Comparison of ENCODE assay signal across 13 cellular contexts in the genomic region with DNA sequence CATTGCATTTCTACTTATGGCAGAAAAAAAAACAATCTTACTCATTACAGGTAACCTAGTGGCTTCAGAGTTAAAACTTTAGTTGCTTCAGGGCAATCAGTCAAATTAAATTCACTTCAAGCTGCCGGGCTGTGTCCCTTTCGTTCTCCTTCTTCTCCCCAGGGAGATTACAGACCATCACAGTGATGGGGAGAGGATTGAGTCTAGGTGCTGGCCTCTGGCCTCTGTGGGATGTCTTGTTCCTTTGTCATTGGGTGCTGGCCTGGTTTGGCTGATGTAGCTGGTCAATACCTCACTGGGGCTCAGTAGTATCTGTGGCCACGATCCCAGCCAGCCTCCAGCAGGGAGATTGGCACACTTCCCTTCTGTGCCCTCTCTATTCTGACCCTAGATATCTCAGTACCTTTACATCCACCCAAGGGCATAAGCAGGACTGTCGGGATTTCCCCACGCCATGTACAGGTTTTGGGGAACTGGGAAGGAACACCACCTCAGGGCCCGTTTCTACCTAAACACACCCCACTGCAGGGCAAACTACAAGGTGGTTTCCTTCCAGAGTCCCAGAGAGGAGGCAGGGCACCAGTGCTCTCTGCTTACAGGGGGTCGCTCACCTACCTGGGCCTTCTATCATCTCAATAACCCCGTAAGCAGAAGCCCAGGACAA. TPM values are rescaled to one million over a fixed set of nuclear protein-coding genes. Genes with fewer than 3 reads are reported as not detected.
DNase-seq lines count a peak whose midpoint lies in the region; ATAC-seq and TF ChIP-seq lines count a peak whose summit lies in the region.
"Had no signal": no experiment of that assay in that cellular context is flagged by ENCODE, and none has a peak within 500 bp of the region (broad histone marks: within the 10 kb centered on the region; RNA-seq: fewer than 3 reads in every experiment).

No MANE protein-coding gene starts in this region.

- H3K27ac ChIP-seq in Panc1 (ENCODE audit: low read length) (no peak overlapping the region), sigmoid colon (peak overlapping the region in 3 of 4 donors; percentile 7 to 42 (median 27)), prostate gland (no peak overlapping the region)
- H3K27ac ChIP-seq: tibial artery had no signal

- H3K4me3 Mint-ChIP-seq in activated CD4-positive, alpha-beta memory T cell treated with anti-CD3 and anti-CD28 coated beads for 36 hours: peak overlapping the region; percentile 36
- H3K4me3 Mint-ChIP-seq in activated CD4-positive, alpha-beta memory T cell treated with anti-CD3 and anti-CD28 coated beads, Interleukin-2, amount 10 ng/mL, durations not matched to agents 7 days and 5 days: no peak overlapping the region
- peak overlapping the region; percentile 64 to 68 for H3K4me3 Mint-ChIP-seq in effector memory CD8-positive, alpha-beta T cell

- peak; percentile 41; the same call in 1 of the 2 replicates for ATAC-seq in Panc1
- peak; percentile 14 for ATAC-seq in effector memory CD8-positive, alpha-beta T cell (replicated peaks)
- no peak for ATAC-seq in HG03354 (IDR thresholded peaks at IDR 0.05; ENCODE audit: poor library complexity, severe bottlenecking, unreplicated experiment)

- TF ChIP-seq EP300 in sigmoid colon (IDR thresholded peaks at IDR 0.05): no peak

- H3K4me3 ChIP-seq in Panc1 (ENCODE audit: low read depth in 2 of 2, low read length in 2 of 2) (no peak overlapping the region), sigmoid colon (no peak overlapping the region), prostate gland (no peak overlapping the region)
- H3K4me3 ChIP-seq: smooth muscle cell, tibial artery had no signal

- TF ChIP-seq POLR2A in sigmoid colon (IDR thresholded peaks at IDR 0.05) (no peak), prostate gland (IDR thresholded peaks at IDR 0.05) (no peak)

- H3K27me3 ChIP-seq in Panc1 (ENCODE audit: control insufficient read depth, insufficient read depth, low read length): peaks cover 25% of the 10 kb centered on the region
- H3K27me3 ChIP-seq in sigmoid colon: no peaks in the 10 kb centered on the region
- H3K27me3 ChIP-seq in prostate gland (replicated peaks; ENCODE audit: insufficient read depth): no peaks in the 10 kb centered on the region
- H3K27me3 ChIP-seq: tibial artery had no signal

- H3K36me3 Mint-ChIP-seq in activated CD4-positive, alpha-beta memory T cell treated with anti-CD3 and anti-CD28 coated beads for 36 hours: peaks cover 20% of the 10 kb centered on the region
- peaks cover 21% of the 10 kb centered on the region for H3K36me3 Mint-ChIP-seq in activated CD4-positive, alpha-beta memory T cell treated with anti-CD3 and anti-CD28 coated beads, Interleukin-2, amount 10 ng/mL, durations not matched to agents 7 days and 5 days (ENCODE audit: low read depth)
- peaks cover 47% of the 10 kb centered on the region for H3K36me3 Mint-ChIP-seq in effector memory CD8-positive, alpha-beta T cell (ENCODE audit: insufficient read depth)

- intact Hi-C loops in activated CD4-positive, alpha-beta memory T cell treated with anti-CD3 and anti-CD28 coated beads for 36 hours (cut with micrococcal nuclease): loop anchor here (1.0 kb wide), 1 partner anchor 7 kb away; no protein-coding TSS in a partner anchor
- intact Hi-C loops in Panc1 (cut with micrococcal nuclease; ENCODE audit: unreplicated experiment): no loop called here
- intact Hi-C loops in sigmoid colon (cut with DNase I): no loop called here
- intact Hi-C loops in prostate gland (cut with DNase I): no loop called here

- H3K36me3 ChIP-seq in Panc1 (ENCODE audit: control insufficient read depth, insufficient read depth, low read length) (no peaks in the 10 kb centered on the region), sigmoid colon (no peaks in the 10 kb centered on the region), prostate gland (no peaks in the 10 kb centered on the region)
- H3K36me3 ChIP-seq: tibial artery had no signal

- H3K9me3 ChIP-seq in Panc1 (ENCODE audit: control insufficient read depth, insufficient read depth, low read depth, low read length) (no peaks in the 10 kb centered on the region), sigmoid colon (no peaks in the 10 kb centered on the region), prostate gland (no peaks in the 10 kb centered on the region)
- H3K9me3 ChIP-seq: tibial artery had no signal

- CTCF ChIA-PET in activated CD4-positive, alpha-beta memory T cell treated with anti-CD3 and anti-CD28 coated beads for 36 hours (lab: Charles Lee): interaction anchor here (1.1 to 1.2 kb wide), 2 partner anchors 54 to 147 kb away, joined by 3 to 4 read pairs; no protein-coding TSS in a partner anchor
- CTCF ChIA-PET in activated CD4-positive, alpha-beta memory T cell treated with anti-CD3 and anti-CD28 coated beads, Interleukin-2, amount 10 ng/mL, durations not matched to agents 7 days and 5 days (lab: Charles Lee): interaction anchor here (0.9 to 1.4 kb wide), 3 partner anchors 11 to 16 kb away, joined by 3 to 4 read pairs (median 3); partner anchors contain the start of gene FYN
- CTCF ChIA-PET in Panc1 (lab: Charles Lee): no interaction called here

- H3K4me1 ChIP-seq in Panc1 (ENCODE audit: control insufficient read depth, insufficient read depth, low read length): no peaks in the 10 kb centered on the region
- peaks cover 0 to 42% (median 26%) of the 10 kb centered on the region in 4 donors for H3K4me1 ChIP-seq in sigmoid colon
- H3K4me1 ChIP-seq in prostate gland (replicated peaks): peaks cover under 1% of the 10 kb centered on the region
- H3K4me1 ChIP-seq: tibial artery had no signal

- POLR2A ChIA-PET in activated CD4-positive, alpha-beta memory T cell treated with anti-CD3 and anti-CD28 coated beads for 36 hours (lab: Charles Lee): interaction anchor here (1.0 to 1.6 kb wide), 5 partner anchors 9 to 159 kb away, joined by 3 to 6 read pairs (median 4); partner anchors contain the start of gene FYN
- POLR2A ChIA-PET in activated CD4-positive, alpha-beta memory T cell treated with anti-CD3 and anti-CD28 coated beads, Interleukin-2, amount 10 ng/mL, durations not matched to agents 7 days and 5 days (lab: Charles Lee): interaction anchor here (1.4 kb wide), 1 partner anchor 15 kb away, joined by 5 read pairs; the partner anchor contains the start of gene FYN
- POLR2A ChIA-PET in Panc1 (lab: Charles Lee): interaction anchor here (0.6 kb wide), 1 partner anchor 8 kb away, joined by 7 read pairs; no protein-coding TSS in a partner anchor

- peak overlapping the region; percentile 65 for H3K27ac Mint-ChIP-seq in activated CD4-positive, alpha-beta memory T cell treated with anti-CD3 and anti-CD28 coated beads for 36 hours
- no peak overlapping the region for H3K27ac Mint-ChIP-seq in activated CD4-positive, alpha-beta memory T cell treated with anti-CD3 and anti-CD28 coated beads, Interleukin-2, amount 10 ng/mL, durations not matched to agents 7 days and 5 days
- H3K27ac Mint-ChIP-seq in effector memory CD8-positive, alpha-beta T cell: peak overlapping the region; percentile 70 to 80

- H3K4me1 Mint-ChIP-seq in activated CD4-positive, alpha-beta memory T cell treated with anti-CD3 and anti-CD28 coated beads for 36 hours (ENCODE audit: low read depth): peaks cover 95% of the 10 kb centered on the region
- peaks cover 83% of the 10 kb centered on the region for H3K4me1 Mint-ChIP-seq in activated CD4-positive, alpha-beta memory T cell treated with anti-CD3 and anti-CD28 coated beads, Interleukin-2, amount 10 ng/mL, durations not matched to agents 7 days and 5 days
- peaks cover 78 to 86% of the 10 kb centered on the region in 2 donors for H3K4me1 Mint-ChIP-seq in effector memory CD8-positive, alpha-beta T cell (ENCODE audit: low read depth in 2 of 2)

- H3K9me3 Mint-ChIP-seq in activated CD4-positive, alpha-beta memory T cell treated with anti-CD3 and anti-CD28 coated beads for 36 hours: no peaks in the 10 kb centered on the region
- H3K9me3 Mint-ChIP-seq in activated CD4-positive, alpha-beta memory T cell treated with anti-CD3 and anti-CD28 coated beads, Interleukin-2, amount 10 ng/mL, durations not matched to agents 7 days and 5 days: no peaks in the 10 kb centered on the region
- H3K9me3 Mint-ChIP-seq in effector memory CD8-positive, alpha-beta T cell: no peaks in the 10 kb centered on the region

- no peaks in the 10 kb centered on the region for H3K27me3 Mint-ChIP-seq in activated CD4-positive, alpha-beta memory T cell treated with anti-CD3 and anti-CD28 coated beads for 36 hours
- no peaks in the 10 kb centered on the region for H3K27me3 Mint-ChIP-seq in activated CD4-positive, alpha-beta memory T cell treated with anti-CD3 and anti-CD28 coated beads, Interleukin-2, amount 10 ng/mL, durations not matched to agents 7 days and 5 days
- H3K27me3 Mint-ChIP-seq in effector memory CD8-positive, alpha-beta T cell: no peaks in the 10 kb centered on the region

- no peak for DNase-seq in activated CD4-positive, alpha-beta memory T cell treated with anti-CD3 and anti-CD28 coated beads for 36 hours
- DNase-seq in activated CD4-positive, alpha-beta memory T cell treated with anti-CD3 and anti-CD28 coated beads, Interleukin-2, amount 10 ng/mL, durations not matched to agents 7 days and 5 days: no peak
- no peak for DNase-seq in Panc1 (ENCODE audit: low read depth, low spot score)
- no peak for DNase-seq in effector memory CD8-positive, alpha-beta T cell
- DNase-seq in sigmoid colon: no peak
- DNase-seq in prostate gland (ENCODE audit: low spot score): no peak
- no peak for DNase-seq in NOMO-1 treated with dmso at 0.1 percent for 144 hours (lab: John Stamatoyannopoulos, UW; ENCODE audit: unreplicated experiment)
- DNase-seq: DMS 273 treated with DMSO at 0.1 percent for 48 hours, NCI-H1048, NCI-H446 treated with DMSO at 0.1 percent for 48 hours, tibial artery had no signal

- no TSS peak for BruUV-seq in Panc1 (replicated peaks; lab: Mats Ljungman, UMichigan)

- in situ Hi-C loops in Panc1 (cut with HindIII; ENCODE audit: low pct_unique_long_range_greater_than_20kb, low sequenced_read_pairs): no loop called here

- TF ChIP-seq CTCF in Panc1 (IDR thresholded peaks at IDR 0.05): no peak
- no peak for TF ChIP-seq CTCF in sigmoid colon (IDR thresholded peaks at IDR 0.05)
- TF ChIP-seq CTCF in prostate gland (IDR thresholded peaks at IDR 0.05): no peak

- WGBS in sigmoid colon, 2 donors: 86 to 89% methylated on average over 8 of the region's 8 CpGs
- WGBS in prostate gland: 86% methylated on average over 8 of the region's 8 CpGs

RNA-seq across cellular contexts. Expression of gene FYN, which starts 15.4 kb away (rescaled TPM):
- total RNA-seq in activated CD4-positive, alpha-beta memory T cell treated with anti-CD3 and anti-CD28 coated beads for 36 hours: 100 to 1,000 TPM; 353 to 365 TPM
- total RNA-seq in activated CD4-positive, alpha-beta memory T cell treated with anti-CD3 and anti-CD28 coated beads, Interleukin-2, amount 10 ng/mL, durations not matched to agents 7 days and 5 days: 100 to 1,000 TPM; 201 to 208 TPM
- total RNA-seq in Panc1 (2021; ENCODE audit: unreplicated experiment) (4.2 TPM), sigmoid colon (10 to 100 TPM; 56.9 to 81.4 (median 67.9) TPM), prostate gland (100 to 1,000 TPM in 1 of 2 donors, 10 to 100 TPM in 1; 13.7 to 103 TPM)
- 5.1 TPM for polyA plus RNA-seq in Panc1 (2012; ENCODE audit: insufficient read length)
- 10 to 100 TPM in 2 of 3 donors, 1 to 10 TPM in 1; 2.3 to 43.9 (median 35.4) TPM for polyA plus RNA-seq in sigmoid colon

Comparison
In these comparisons a context has a peak if more than half of its experiments do, and no peak if none do; other contexts are left out.
1. H3K27ac ChIP-seq: peak in sigmoid colon (3 of 4); none in Panc1 (single experiment) and prostate gland (0 of 2).